In genomic region chr5:146428658-146429057, GRCh38 we compare ENCODE assay signal across 22 cellular contexts. TPM values are rescaled to one million over a fixed set of nuclear protein-coding genes. Genes with fewer than 3 reads are reported as not detected.
DNase-seq lines count a peak whose midpoint lies in the region; ATAC-seq and TF ChIP-seq lines count a peak whose summit lies in the region.
"Had no signal": no experiment of that assay in that cellular context is flagged by ENCODE, and none has a peak within 500 bp of the region (broad histone marks: within the 10 kb centered on the region; RNA-seq: fewer than 3 reads in every experiment).

No MANE protein-coding gene starts in this region.

- H3K27ac ChIP-seq in brain microvascular endothelial cell (no peak overlapping the region), GM23338 (ENCODE audit: low read depth) (no peak overlapping the region)
- H3K27ac ChIP-seq: body of pancreas, esophagus muscularis mucosa, suprapubic skin had no signal

- ATAC-seq in GM18502 (IDR thresholded peaks at IDR 0.05; ENCODE audit: poor library complexity, unreplicated experiment) (peak; percentile 38), HG02571 (IDR thresholded peaks at IDR 0.05; ENCODE audit: unreplicated experiment) (no peak), GM23338 (no peak)
- ATAC-seq: body of pancreas; naive thymus-derived CD4-positive, alpha-beta T cell had no signal

- H3K4me3 Mint-ChIP-seq in GM23338: no peak overlapping the region
- H3K4me3 Mint-ChIP-seq: activated naive CD4-positive, alpha-beta T cell treated with anti-CD3 and anti-CD28 coated beads, Interleukin-2, amount 10 ng/mL, durations not matched to agents 7 days and 5 days; activated T-cell treated with anti-CD3 and anti-CD28 coated beads, Interleukin-2, amount 50 U/mL, for 24 hours; naive thymus-derived CD4-positive, alpha-beta T cell had no signal

- H3K27ac Mint-ChIP-seq in GM23338: no peak overlapping the region
- H3K27ac Mint-ChIP-seq: activated naive CD4-positive, alpha-beta T cell treated with anti-CD3 and anti-CD28 coated beads, Interleukin-2, amount 10 ng/mL, durations not matched to agents 7 days and 5 days; activated T-cell treated with anti-CD3 and anti-CD28 coated beads, Interleukin-2, amount 50 U/mL, for 24 hours; naive thymus-derived CD4-positive, alpha-beta T cell had no signal

- in situ Hi-C loops in brain microvascular endothelial cell (cut with HindIII; ENCODE audit: low pct_ligation_motif_present, low sequenced_read_pairs): no loop called here

- DNase-seq in HT-29 (ENCODE audit: low spot score) (peak; percentile 36), NOMO-1 treated with dmso at 0.1 percent for 144 hours (lab: John Stamatoyannopoulos, UW; ENCODE audit: unreplicated experiment) (peak; percentile 35), left kidney (ENCODE audit: low read depth, low spot score) (peak; percentile 71), brain microvascular endothelial cell (no peak), GM23338 (ENCODE audit: low spot score) (no peak)
- DNase-seq: activated CD4-positive, alpha-beta T cell treated with anti-CD3 and anti-CD28 coated beads, Interleukin-2, amount 50 U/mL, for 4 hours; activated naive CD4-positive, alpha-beta T cell treated with anti-CD3 and anti-CD28 coated beads, Interleukin-2, amount 10 ng/mL, durations not matched to agents 7 days and 5 days; activated T-cell treated with anti-CD3 and anti-CD28 coated beads, Interleukin-2, amount 50 U/mL, for 24 hours; body of pancreas; dermis blood vessel endothelial cell; glutamatergic neuron; H7; MG63; naive thymus-derived CD4-positive, alpha-beta T cell; NCI-H2081; NCI-H748 treated with DMSO at 0.1 percent for 48 hours; stimulated activated CD4-positive, alpha-beta T cell treated with anti-CD3 and anti-CD28 coated beads, Interleukin-4, amount 100 ng/mL, for 24 hours; SW 1271 had no signal

- no peaks in the 10 kb centered on the region for H3K4me1 ChIP-seq in GM23338 (ENCODE audit: insufficient read depth)
- H3K4me1 ChIP-seq: body of pancreas had no signal

- no peaks in the 10 kb centered on the region for H3K36me3 Mint-ChIP-seq in GM23338 (ENCODE audit: low read depth)
- H3K36me3 Mint-ChIP-seq: activated naive CD4-positive, alpha-beta T cell treated with anti-CD3 and anti-CD28 coated beads, Interleukin-2, amount 10 ng/mL, durations not matched to agents 7 days and 5 days; naive thymus-derived CD4-positive, alpha-beta T cell had no signal

- peaks cover 2% of the 10 kb centered on the region for H3K27me3 ChIP-seq in brain microvascular endothelial cell (replicated peaks)
- H3K27me3 ChIP-seq in GM23338 (ENCODE audit: insufficient read depth): no peaks in the 10 kb centered on the region
- H3K27me3 ChIP-seq: body of pancreas had no signal

- TF ChIP-seq CTCF in brain microvascular endothelial cell (IDR thresholded peaks at IDR 0.05; ENCODE audit: low read depth, low read length, missing control alignments) (no peak), GM23338 (conservative IDR thresholded peaks at IDR 0.05; ENCODE audit: low read depth in 2 of 2) (no peak)

- no peaks in the 10 kb centered on the region for H4K20me1 ChIP-seq in GM23338 (replicated peaks; ENCODE audit: insufficient read depth)

- H3K36me3 ChIP-seq in brain microvascular endothelial cell (replicated peaks): no peaks in the 10 kb centered on the region
- no peaks in the 10 kb centered on the region for H3K36me3 ChIP-seq in GM23338 (ENCODE audit: insufficient read depth)
- H3K36me3 ChIP-seq: esophagus muscularis mucosa, MG63, suprapubic skin had no signal

- H3K27me3 Mint-ChIP-seq in GM23338 (ENCODE audit: insufficient read depth, low read depth, poor library complexity): peaks cover 2% of the 10 kb centered on the region

- H3F3A ChIP-seq in GM23338 (replicated peaks; ENCODE audit: low read depth): no peaks in the 10 kb centered on the region

- no peak overlapping the region for H2AFZ ChIP-seq in GM23338

- peaks cover 2% of the 10 kb centered on the region; the same call in 1 of the 3 replicates for H3K4me1 Mint-ChIP-seq in GM23338
- H3K4me1 Mint-ChIP-seq: activated naive CD4-positive, alpha-beta T cell treated with anti-CD3 and anti-CD28 coated beads, Interleukin-2, amount 10 ng/mL, durations not matched to agents 7 days and 5 days had no signal

- no peak overlapping the region for H3K4me2 ChIP-seq in GM23338

- H3K4me3 ChIP-seq in brain microvascular endothelial cell (ENCODE audit: low read depth, low read length): no peak overlapping the region
- H3K4me3 ChIP-seq in GM23338: no peak overlapping the region
- H3K4me3 ChIP-seq: body of pancreas, esophagus muscularis mucosa, MG63, suprapubic skin had no signal

- no peaks in the 10 kb centered on the region for H3K9me2 ChIP-seq in GM23338 (ENCODE audit: insufficient read depth)

- no peaks in the 10 kb centered on the region for H3K9me3 Mint-ChIP-seq in GM23338
- H3K9me3 Mint-ChIP-seq: activated naive CD4-positive, alpha-beta T cell treated with anti-CD3 and anti-CD28 coated beads, Interleukin-2, amount 10 ng/mL, durations not matched to agents 7 days and 5 days; activated T-cell treated with anti-CD3 and anti-CD28 coated beads, Interleukin-2, amount 50 U/mL, for 24 hours; naive thymus-derived CD4-positive, alpha-beta T cell had no signal

- H3K79me2 ChIP-seq in GM23338 (replicated peaks; ENCODE audit: insufficient read depth): no peaks in the 10 kb centered on the region

TF ChIP-seq in GM23338, 12 proteins besides CTCF, POLR2A, EP300 and RAD21:
- TF ChIP-seq STAT1 (IDR thresholded peaks at IDR 0.05; ENCODE audit: unreplicated experiment): no peak
- TF ChIP-seq NANOG (IDR thresholded peaks at IDR 0.05; ENCODE audit: borderline replicate concordance): no peak
- no peak for TF ChIP-seq ZNF114 (CRISPR knock-in tag; IDR thresholded peaks at IDR 0.05)
- TF ChIP-seq CREB1 (CRISPR knock-in tag; IDR thresholded peaks at IDR 0.05; ENCODE audit: low read depth): no peak
- TF ChIP-seq JUNB (IDR thresholded peaks at IDR 0.05; ENCODE audit: unreplicated experiment): no peak
- TF ChIP-seq REST (IDR thresholded peaks at IDR 0.05; ENCODE audit: unreplicated experiment): no peak
- TF ChIP-seq EZH2phosphoT487 (IDR thresholded peaks at IDR 0.05; ENCODE audit: unreplicated experiment): no peak

RNA-seq across cellular contexts. Expression of gene TCERG1, which starts 18.5 kb away (rescaled TPM):
- 51.4 and 58.4 TPM in 2 replicates for total RNA-seq in HT-29 (2014; rRNA removed; shearing (Covaris generic))
- total RNA-seq in GM23338 (2014; rRNA removed; shearing (Covaris generic)): 103 and 127 TPM in 2 replicates
- polyA plus RNA-seq in GM23338 (2016; fragmentation: Nextera tagmentation; extraction: Ambion mirVana): 154 and 178 TPM in 2 replicates

Comparison
In these comparisons a context has a peak if more than half of its experiments do, and no peak if none do; other contexts are left out.
1. DNase-seq: peak in HT-29 (single experiment), NOMO-1 treated with dmso at 0.1 percent for 144 hours (single experiment) and left kidney (single experiment); none in brain microvascular endothelial cell (single experiment) and GM23338 (single experiment).